ENCODE assay signal across 9 cellular contexts in the genomic region with DNA sequence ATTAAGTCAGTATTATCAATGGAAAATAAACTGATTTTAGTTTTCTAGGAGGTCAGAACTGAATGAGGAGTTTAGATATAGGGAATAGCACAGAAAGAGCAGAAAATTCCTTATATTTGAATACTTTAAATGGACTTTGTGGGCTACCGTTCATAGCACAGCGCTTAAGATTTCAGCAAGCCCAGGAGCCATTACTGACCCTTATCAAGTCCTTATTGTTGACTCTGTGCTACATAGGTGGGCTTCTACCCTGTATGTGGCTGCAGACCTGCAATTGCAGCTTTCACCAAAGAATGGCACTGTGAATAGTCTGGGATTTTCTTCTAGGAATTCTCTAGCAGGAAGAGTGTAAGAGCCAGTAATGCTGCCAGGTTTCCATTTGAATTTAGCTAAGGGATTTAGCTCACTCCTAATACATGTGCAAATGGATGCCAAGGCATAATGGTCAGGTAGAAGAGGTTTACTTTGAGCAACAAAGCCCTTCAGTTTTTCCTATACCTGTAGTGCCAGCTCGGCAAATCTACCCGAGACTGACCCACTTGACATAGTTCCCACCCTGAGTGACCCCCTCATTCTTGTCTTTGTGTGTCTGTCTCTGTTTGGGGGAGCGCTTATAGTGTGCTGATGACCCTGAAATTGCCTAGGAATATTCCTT. TPM values are rescaled to one million over a fixed set of nuclear protein-coding genes. Genes with fewer than 3 reads are reported as not detected.
DNase-seq lines count a peak whose midpoint lies in the region; ATAC-seq and TF ChIP-seq lines count a peak whose summit lies in the region.
"Had no signal": no experiment of that assay in that cellular context is flagged by ENCODE, and none has a peak within 500 bp of the region (broad histone marks: within the 10 kb centered on the region; RNA-seq: fewer than 3 reads in every experiment).

No MANE protein-coding gene starts in this region.

- H3F3A ChIP-seq in PC-3 (ENCODE audit: low read length, unreplicated experiment), result no peaks in the 10 kb centered on the region
- H3F3A ChIP-seq in smooth muscle cell (ENCODE audit: low read depth), result no peaks in the 10 kb centered on the region

- H3K79me2 ChIP-seq in PC-3 (ENCODE audit: low read length) (no peaks in the 10 kb centered on the region), smooth muscle cell (ENCODE audit: low read depth) (peaks cover 8% of the 10 kb centered on the region)

- BruUV-seq in PC-3 (replicated peaks; lab: Mats Ljungman, UMichigan), result no TSS peak

- POLR2A ChIA-PET in PC-3 (lab: Charles Lee; ENCODE audit: unreplicated experiment), result interaction anchor here (0.6 to 1.3 kb wide), 3 partner anchors 52 to 112 kb away, joined by 3 to 10 read pairs (median 5); a partner anchor contains a TSS

- 0 out of 2 replicates have a peak overlapping the region, but pooled peaks have one; percentile 24 for H3K27ac ChIP-seq in PC-3 (ENCODE audit: low read length)
- peak overlapping the region; percentile 86 to 96 (median 93) for H3K27ac ChIP-seq in right lobe of liver
- peak overlapping the region; percentile 41 for H3K27ac ChIP-seq in smooth muscle cell (ENCODE audit: low read depth)

- ATAC-seq in PC-3 (no peak), right lobe of liver (peak; percentile 31 to 53 (median 37)), HG03045 (IDR thresholded peaks at IDR 0.05; ENCODE audit: unreplicated experiment) (no peak), GM18867 (IDR thresholded peaks at IDR 0.05; ENCODE audit: unreplicated experiment) (no peak)
- ATAC-seq: natural killer cell treated with Interleukin-12 subunit alpha and Interleukin-12 subunit beta and Interleukin-15 and Interleukin-18, amount 100 ng/mL, for 72 hours had no signal

- WGBS in right lobe of liver (ENCODE audit: insufficient coverage, low coverage, low lambda C conversion rate, missing lambda C conversion rate), result 22% methylated on average over 4 of the region's 5 CpGs
- 59% methylated on average over 5 of the region's 5 CpGs for WGBS in smooth muscle cell (ENCODE audit: low lambda C conversion rate)

- no peaks in the 10 kb centered on the region for H4K20me1 ChIP-seq in PC-3 (ENCODE audit: low read length)
- no peaks in the 10 kb centered on the region for H4K20me1 ChIP-seq in smooth muscle cell (ENCODE audit: low read depth)

- H3K36me3 ChIP-seq in PC-3 (ENCODE audit: low read depth, low read length), result no peaks in the 10 kb centered on the region
- H3K36me3 ChIP-seq in right lobe of liver, result peaks cover 0 to 7% (median 0%) of the 10 kb centered on the region in 4 donors
- H3K36me3 ChIP-seq in smooth muscle cell (ENCODE audit: low read depth), result no peaks in the 10 kb centered on the region

- TF ChIP-seq CTCF in PC-3 (conservative IDR thresholded peaks at IDR 0.05; ENCODE audit: low read depth, low read length) (no peak), epithelial cell of proximal tubule (conservative IDR thresholded peaks at IDR 0.05; ENCODE audit: low read depth, low read length) (no peak), right lobe of liver (IDR thresholded peaks at IDR 0.05) (no peak), smooth muscle cell (IDR thresholded peaks at IDR 0.05; ENCODE audit: borderline replicate concordance, insufficient read depth, poor library complexity, severe bottlenecking) (no peak)

- TF ChIP-seq POLR2A in right lobe of liver (IDR thresholded peaks at IDR 0.05), result no peak

- H3K9me3 ChIP-seq in PC-3 (ENCODE audit: low read length) (no peaks in the 10 kb centered on the region), right lobe of liver (no peaks in the 10 kb centered on the region), smooth muscle cell (replicated peaks; ENCODE audit: low read depth) (no peaks in the 10 kb centered on the region)

- no peaks in the 10 kb centered on the region for H3K9me2 ChIP-seq in PC-3 (replicated peaks; ENCODE audit: low read length)

- H3K4me1 ChIP-seq in PC-3 (ENCODE audit: insufficient read depth, low read length) (peaks cover 33% of the 10 kb centered on the region), right lobe of liver (peaks cover 0 to 41% (median 8%) of the 10 kb centered on the region in 4 donors), smooth muscle cell (ENCODE audit: low read depth) (peaks cover 35% of the 10 kb centered on the region)

- H3K9ac ChIP-seq in PC-3 (ENCODE audit: low read length), result no peak overlapping the region
- H3K9ac ChIP-seq in smooth muscle cell (ENCODE audit: low read depth), result no peak overlapping the region

- H3K4me2 ChIP-seq in PC-3 (ENCODE audit: low read length), result peak overlapping the region; percentile 9
- peak overlapping the region; percentile 20 for H3K4me2 ChIP-seq in smooth muscle cell

- CTCF ChIA-PET in PC-3 (lab: Charles Lee), result interaction anchor here (0.6 to 3.0 kb wide), 9 partner anchors 14 to 104 kb away, joined by 3 to 46 read pairs (median 6); no protein-coding TSS in a partner anchor

- peak overlapping the region; percentile 65 for H2AFZ ChIP-seq in PC-3 (ENCODE audit: low read length)
- no peak overlapping the region for H2AFZ ChIP-seq in smooth muscle cell (ENCODE audit: low read depth)

- no peak for DNase-seq in PC-3
- DNase-seq in epithelial cell of proximal tubule (ENCODE audit: low read depth), result no peak
- DNase-seq in right lobe of liver, result no peak
- no peak for DNase-seq in smooth muscle cell (lab: John Stamatoyannopoulos, UW; ENCODE audit: unreplicated experiment)
- DNase-seq in OCI-M2 (lab: John Stamatoyannopoulos, UW; ENCODE audit: unreplicated experiment), result no peak
- no peak for DNase-seq in DMS79 treated with DMSO at 0.1 percent for 48 hours (lab: John Stamatoyannopoulos, UW)

- no peak overlapping the region for H3K4me3 ChIP-seq in PC-3 (ENCODE audit: low read length)
- H3K4me3 ChIP-seq in epithelial cell of proximal tubule (ENCODE audit: low read depth, low read length), result peak overlapping the region; percentile 30
- peak overlapping the region; percentile 26 to 52 (median 39) for H3K4me3 ChIP-seq in right lobe of liver
- H3K4me3 ChIP-seq in smooth muscle cell, result peak overlapping the region; percentile 35

- intact Hi-C loops in PC-3 (cut with micrococcal nuclease), result loop anchor here (1.0 to 2.0 kb wide), 3 partner anchors 42 to 104 kb away; a partner anchor contains a TSS
- intact Hi-C loops in right lobe of liver (cut with DNase I), result loop anchor here in 1 of 2 donors (10.0 kb wide), 1 partner anchor 48 kb away; a partner anchor contains a TSS

- H3K27me3 ChIP-seq in PC-3 (ENCODE audit: low read length) (no peaks in the 10 kb centered on the region), right lobe of liver (no peaks in the 10 kb centered on the region), smooth muscle cell (ENCODE audit: low read depth) (no peaks in the 10 kb centered on the region)

RNA-seq across cellular contexts. Expression of a gene that starts 42.5 kb away (rescaled TPM):
- total RNA-seq in PC-3 (2014; rRNA removed) (78.9 and 102 TPM in 2 replicates), epithelial cell of proximal tubule (41.0 and 64.7 TPM in 2 replicates), right lobe of liver (10 to 100 TPM; 10.8 to 37.4 (median 23.3) TPM), smooth muscle cell (23.6 and 39.5 TPM in 2 replicates)
- 19.2 and 23.8 TPM in 2 replicates for polyA plus RNA-seq in smooth muscle cell

RNA-seq across cellular contexts. Expression of a gene that starts 45.5 kb away (rescaled TPM):
- total RNA-seq in PC-3 (2014; rRNA removed) (6.8 and 10.8 TPM in 2 replicates), epithelial cell of proximal tubule (6.8 and 7.7 TPM in 2 replicates), right lobe of liver (10 to 100 TPM in 1 of 6 experiments, 1 to 10 TPM in 5; 4.5 to 10.4 (median 8.0) TPM), smooth muscle cell (19.7 and 24.8 TPM in 2 replicates)
- polyA plus RNA-seq in smooth muscle cell, result 11.9 and 12.4 TPM in 2 replicates

Comparison
In these comparisons a context has a peak if more than half of its experiments do, and no peak if none do; other contexts are left out.
1. ATAC-seq: peak in right lobe of liver (4 of 4); none in PC-3 (single experiment), HG03045 (single experiment) and GM18867 (single experiment).
2. H3K27ac ChIP-seq: peak in every context shown above with its lines; median percentile 93 in right lobe of liver; 41 in smooth muscle cell; 24 in PC-3.